9 cellular contexts compared by ENCODE assay signal in the genomic region with DNA sequence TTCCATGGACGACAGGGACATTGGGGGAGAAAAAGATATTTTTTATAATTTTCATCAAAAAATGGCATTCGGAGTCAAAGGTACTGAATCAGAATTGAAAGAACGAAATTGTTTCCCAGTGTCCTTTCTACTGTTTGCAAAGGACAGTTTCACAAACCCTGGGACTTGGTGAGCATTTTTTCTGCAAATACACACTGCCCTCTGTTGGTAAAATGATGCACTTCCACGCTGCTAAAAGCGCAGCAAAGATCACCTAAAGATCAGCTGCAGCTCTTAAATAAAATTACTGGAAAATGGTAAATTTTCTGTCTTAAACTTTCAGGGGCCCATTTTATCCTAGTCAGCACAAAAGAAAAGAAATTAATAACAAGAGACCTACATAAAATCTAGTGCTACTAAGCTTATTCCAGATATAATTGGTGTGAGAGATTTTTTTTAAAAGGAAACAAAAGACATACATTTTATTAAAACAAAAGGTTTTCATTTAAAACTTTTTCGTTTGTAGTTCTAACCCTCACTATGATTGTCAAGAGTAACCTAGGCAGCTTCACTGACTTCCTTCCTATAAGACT.
DNase-seq lines count a peak whose midpoint lies in the region; ATAC-seq and TF ChIP-seq lines count a peak whose summit lies in the region.
"Had no signal": no experiment of that assay in that cellular context is flagged by ENCODE, and none has a peak within 500 bp of the region (broad histone marks: within the 10 kb centered on the region; RNA-seq: fewer than 3 reads in every experiment).

No MANE protein-coding gene starts in this region.

- peak; percentile 57 for TF ChIP-seq CTCF in MM.1S (IDR thresholded peaks at IDR 0.05; ENCODE audit: low read length)

- peak; percentile 73 for ATAC-seq in GM21786 (IDR thresholded peaks at IDR 0.05; ENCODE audit: unreplicated experiment)
- ATAC-seq in activated CD8-positive, alpha-beta memory T cell treated with anti-CD3 and anti-CD28 coated beads, Interleukin-2, amount 10 ng/mL, durations not matched to agents 7 days and 5 days, result no peak

- no peak overlapping the region for H3K4me2 ChIP-seq in MM.1S (ENCODE audit: low read depth, low read length)
- H3K4me2 ChIP-seq in skeletal muscle satellite cell (ENCODE audit: low read length), result peak overlapping the region; percentile 24

- H3K27me3 Mint-ChIP-seq in activated CD8-positive, alpha-beta memory T cell treated with anti-CD3 and anti-CD28 coated beads, Interleukin-2, amount 10 ng/mL, durations not matched to agents 7 days and 5 days, result no peaks in the 10 kb centered on the region
- H3K27me3 Mint-ChIP-seq: activated naive CD4-positive, alpha-beta T cell treated with anti-CD3 and anti-CD28 coated beads, Interleukin-2, amount 50 U/mL, for 24 hours had no signal

- CTCF ChIA-PET in activated CD8-positive, alpha-beta memory T cell treated with anti-CD3 and anti-CD28 coated beads, Interleukin-2, amount 10 ng/mL, durations not matched to agents 7 days and 5 days (lab: Charles Lee), result no interaction called here

- no peaks in the 10 kb centered on the region for H4K20me1 ChIP-seq in MM.1S (ENCODE audit: insufficient read depth, low read length)

- H3K27ac ChIP-seq in MM.1S (ENCODE audit: low read length), result no peak overlapping the region

- H3K9me3 ChIP-seq in MM.1S (replicated peaks; ENCODE audit: insufficient read depth, low read length) (no peaks in the 10 kb centered on the region), skeletal muscle satellite cell (replicated peaks; ENCODE audit: low read length) (no peaks in the 10 kb centered on the region)

- H3K9ac ChIP-seq in MM.1S (ENCODE audit: low read length) (no peak overlapping the region), skeletal muscle satellite cell (ENCODE audit: low read depth, low read length) (no peak overlapping the region)

- H3K9me3 Mint-ChIP-seq in activated CD8-positive, alpha-beta memory T cell treated with anti-CD3 and anti-CD28 coated beads, Interleukin-2, amount 10 ng/mL, durations not matched to agents 7 days and 5 days (ENCODE audit: low read depth), result peaks cover 7% of the 10 kb centered on the region

- DNase-seq in NCI-H187 treated with DMSO at 0.1 percent for 48 hours (lab: John Stamatoyannopoulos, UW), result peak; percentile 7
- DNase-seq in NCI-H187 (lab: John Stamatoyannopoulos, UW), result no peak
- DNase-seq in MM.1S, result peak; percentile 49
- DNase-seq in UCSD-AML1 (lab: John Stamatoyannopoulos, UW; ENCODE audit: unreplicated experiment), result peak; percentile 10
- peak in 34 of 42 donors; percentile 17 to 79 (median 54) for DNase-seq in head of caudate nucleus
- no peak for DNase-seq in activated CD8-positive, alpha-beta memory T cell treated with anti-CD3 and anti-CD28 coated beads, Interleukin-2, amount 10 ng/mL, durations not matched to agents 7 days and 5 days

- H3K36me3 ChIP-seq in MM.1S (replicated peaks; ENCODE audit: insufficient read depth, low read length) (no peaks in the 10 kb centered on the region), skeletal muscle satellite cell (ENCODE audit: insufficient read depth, low read length) (no peaks in the 10 kb centered on the region)

- H3K27me3 ChIP-seq in MM.1S (replicated peaks; ENCODE audit: insufficient read depth, low read length) (no peaks in the 10 kb centered on the region), skeletal muscle satellite cell (ENCODE audit: control insufficient read depth, insufficient read depth, low read length) (no peaks in the 10 kb centered on the region)

- H3K4me3 Mint-ChIP-seq in activated CD8-positive, alpha-beta memory T cell treated with anti-CD3 and anti-CD28 coated beads, Interleukin-2, amount 10 ng/mL, durations not matched to agents 7 days and 5 days, result no peak overlapping the region
- H3K4me3 Mint-ChIP-seq: activated naive CD4-positive, alpha-beta T cell treated with anti-CD3 and anti-CD28 coated beads, Interleukin-2, amount 50 U/mL, for 24 hours had no signal

- H3K79me2 ChIP-seq in MM.1S (ENCODE audit: low read length), result no peaks in the 10 kb centered on the region

- intact Hi-C loops in head of caudate nucleus (cut with DNase I), result loop anchor here (5.0 kb wide), 1 partner anchor 364 kb away; no protein-coding TSS in a partner anchor

- H2AFZ ChIP-seq in MM.1S (ENCODE audit: low read length), result no peak overlapping the region

- H3K4me3 ChIP-seq in MM.1S (ENCODE audit: low read length) (no peak overlapping the region), skeletal muscle satellite cell (ENCODE audit: low read length) (no peak overlapping the region)

- no peaks in the 10 kb centered on the region for H3K9me2 ChIP-seq in MM.1S (replicated peaks; ENCODE audit: insufficient read depth, low read length)

- no peaks in the 10 kb centered on the region for H3K36me3 Mint-ChIP-seq in activated CD8-positive, alpha-beta memory T cell treated with anti-CD3 and anti-CD28 coated beads, Interleukin-2, amount 10 ng/mL, durations not matched to agents 7 days and 5 days
- H3K36me3 Mint-ChIP-seq: activated naive CD4-positive, alpha-beta T cell treated with anti-CD3 and anti-CD28 coated beads, Interleukin-2, amount 50 U/mL, for 24 hours had no signal

- H3F3A ChIP-seq in MM.1S (ENCODE audit: insufficient read depth, low read length), result no peaks in the 10 kb centered on the region

- no peak overlapping the region for H3K27ac Mint-ChIP-seq in activated CD8-positive, alpha-beta memory T cell treated with anti-CD3 and anti-CD28 coated beads, Interleukin-2, amount 10 ng/mL, durations not matched to agents 7 days and 5 days
- H3K27ac Mint-ChIP-seq: activated naive CD4-positive, alpha-beta T cell treated with anti-CD3 and anti-CD28 coated beads, Interleukin-2, amount 50 U/mL, for 24 hours had no signal

- H3K4me1 ChIP-seq in MM.1S (ENCODE audit: low read length) (no peaks in the 10 kb centered on the region), skeletal muscle satellite cell (ENCODE audit: control insufficient read depth, insufficient read depth, low read length) (peaks cover 16% of the 10 kb centered on the region)

- H3K4me1 Mint-ChIP-seq in activated CD8-positive, alpha-beta memory T cell treated with anti-CD3 and anti-CD28 coated beads, Interleukin-2, amount 10 ng/mL, durations not matched to agents 7 days and 5 days, result no peaks in the 10 kb centered on the region
- H3K4me1 Mint-ChIP-seq: activated naive CD4-positive, alpha-beta T cell treated with anti-CD3 and anti-CD28 coated beads, Interleukin-2, amount 50 U/mL, for 24 hours had no signal

Comparison
In these comparisons a context has a peak if more than half of its experiments do, and no peak if none do; other contexts are left out.
1. DNase-seq: peak in NCI-H187 treated with DMSO at 0.1 percent for 48 hours (single experiment), MM.1S (single experiment), UCSD-AML1 (single experiment) and head of caudate nucleus (34 of 42); none in NCI-H187 (0 of 2) and activated CD8-positive, alpha-beta memory T cell treated with anti-CD3 and anti-CD28 coated beads, Interleukin-2, amount 10 ng/mL, durations not matched to agents 7 days and 5 days (single experiment).